ENCODE assay signal across 8 cellular contexts in genomic region chr3:190883973-190884832, GRCh38. TPM values are rescaled to one million over a fixed set of nuclear protein-coding genes. Genes with fewer than 3 reads are reported as not detected.
DNase-seq lines count a peak whose midpoint lies in the region; ATAC-seq and TF ChIP-seq lines count a peak whose summit lies in the region.

No MANE protein-coding gene starts in this region.

- no peaks in the 10 kb centered on the region for H3K36me3 ChIP-seq in testis (ENCODE audit: low read depth, missing control alignments)

- H3K4me1 Mint-ChIP-seq in activated CD4-positive, alpha-beta T cell treated with anti-CD3 and anti-CD28 coated beads for 36 hours: no peaks in the 10 kb centered on the region
- H3K4me1 Mint-ChIP-seq in MCF 10A (ENCODE audit: insufficient read depth, unreplicated experiment): peaks cover 18% of the 10 kb centered on the region

- no peak for TF ChIP-seq POLR2A in testis (IDR thresholded peaks at IDR 0.05)

- no peak for ATAC-seq in activated CD4-positive, alpha-beta T cell treated with anti-CD3 and anti-CD28 coated beads for 36 hours
- peak; percentile 79 for ATAC-seq in GM21515 (IDR thresholded peaks at IDR 0.05; ENCODE audit: unreplicated experiment)

- TF ChIP-seq CTCF in MCF 10A (IDR thresholded peaks at IDR 0.05; ENCODE audit: unreplicated experiment) (peak; percentile 82), testis (IDR thresholded peaks at IDR 0.05) (peak in 2 of 3 experiments; percentile 39 to 80)

- no peak overlapping the region for H3K4me3 ChIP-seq in testis

- H3K4me1 ChIP-seq in testis: no peaks in the 10 kb centered on the region

- no peak overlapping the region for H3K27ac Mint-ChIP-seq in activated CD4-positive, alpha-beta T cell treated with anti-CD3 and anti-CD28 coated beads for 36 hours
- H3K27ac Mint-ChIP-seq in MCF 10A (ENCODE audit: low read depth, unreplicated experiment): no peak overlapping the region

- no peaks in the 10 kb centered on the region for H3K27me3 ChIP-seq in testis

- H3K9me3 Mint-ChIP-seq in activated CD4-positive, alpha-beta T cell treated with anti-CD3 and anti-CD28 coated beads for 36 hours (ENCODE audit: low read depth): no peaks in the 10 kb centered on the region
- H3K9me3 Mint-ChIP-seq in MCF 10A (ENCODE audit: unreplicated experiment): no peaks in the 10 kb centered on the region

- CTCF ChIA-PET in activated CD4-positive, alpha-beta T cell treated with anti-CD3 and anti-CD28 coated beads for 36 hours (lab: Charles Lee): interaction anchor here (0.8 to 2.9 kb wide), 11 partner anchors 8 to 1486 kb away, joined by 3 to 13 read pairs (median 4); no protein-coding TSS in a partner anchor
- CTCF ChIA-PET in MCF 10A (lab: Yijun Ruan, JAX): interaction anchor here (0.5 to 7.4 kb wide), 30 partner anchors 10 to 525 kb away, joined by 3 to 112 read pairs (median 3); partner anchors contain the start of gene GMNC

- no peak overlapping the region for H3K27ac ChIP-seq in testis

- peaks cover 13% of the 10 kb centered on the region for H3K27me3 Mint-ChIP-seq in activated CD4-positive, alpha-beta T cell treated with anti-CD3 and anti-CD28 coated beads for 36 hours
- no peaks in the 10 kb centered on the region for H3K27me3 Mint-ChIP-seq in MCF 10A (ENCODE audit: insufficient read depth, unreplicated experiment)

- H3K36me3 Mint-ChIP-seq in activated CD4-positive, alpha-beta T cell treated with anti-CD3 and anti-CD28 coated beads for 36 hours (ENCODE audit: low read depth): no peaks in the 10 kb centered on the region
- H3K36me3 Mint-ChIP-seq in MCF 10A (ENCODE audit: insufficient read depth, unreplicated experiment): no peaks in the 10 kb centered on the region

- H3K9me3 ChIP-seq in testis: no peaks in the 10 kb centered on the region

- 17 to 24% methylated on average over 7 of the region's 7 CpGs for WGBS in testis, 2 donors

- intact Hi-C loops in activated CD4-positive, alpha-beta T cell treated with anti-CD3 and anti-CD28 coated beads for 36 hours (cut with DNase I, micrococcal nuclease): loop anchor here (1.0 to 5.0 kb wide), 3 partner anchors 167 to 1558 kb away; no protein-coding TSS in a partner anchor
- intact Hi-C loops in MCF 10A (cut with micrococcal nuclease) (loop anchor here (1.0 to 10.0 kb wide), 4 partner anchors 72 to 501 kb away; no protein-coding TSS in a partner anchor), testis (cut with DNase I; ENCODE audit: low total_unique reads) (no loop called here)

- no peak overlapping the region for H3K4me3 Mint-ChIP-seq in activated CD4-positive, alpha-beta T cell treated with anti-CD3 and anti-CD28 coated beads for 36 hours
- no peak overlapping the region for H3K4me3 Mint-ChIP-seq in MCF 10A (ENCODE audit: unreplicated experiment)

- POLR2A ChIA-PET in activated CD4-positive, alpha-beta T cell treated with anti-CD3 and anti-CD28 coated beads for 36 hours (lab: Charles Lee): no interaction called here
- POLR2A ChIA-PET in MCF 10A (lab: Yijun Ruan, JAX): interaction anchor here (0.8 to 1.8 kb wide), 3 partner anchors 22 to 185 kb away, joined by 3 to 4 read pairs (median 3); partner anchors contain the start of gene GMNC

- no TSS peak for BruUV-seq in MCF 10A (replicated peaks; lab: Mats Ljungman, UMichigan)

- DNase-seq in activated CD4-positive, alpha-beta T cell treated with anti-CD3 and anti-CD28 coated beads for 36 hours: peak; percentile 56
- no peak for DNase-seq in activated CD4-positive, alpha-beta T cell treated with anti-CD3 and anti-CD28 coated beads, Interleukin-2, amount 50 U/mL, for 4 hours
- DNase-seq in HS-27A (ENCODE audit: low read depth): peak; percentile 15
- peak; percentile 68 for DNase-seq in NCI-H82 treated with DMSO at 0.1 percent for 48 hours (lab: John Stamatoyannopoulos, UW; ENCODE audit: unreplicated experiment)
- peak; percentile 80 for DNase-seq in MCF 10A (ENCODE audit: unreplicated experiment)
- peak; percentile 69 for DNase-seq in kidney tubule cell (ENCODE audit: low spot score)
- DNase-seq in testis: peak; percentile 63

RNA-seq across cellular contexts. Expression of gene GMNC, which starts 21.7 kb away (rescaled TPM):
- not detected for total RNA-seq in activated CD4-positive, alpha-beta T cell treated with anti-CD3 and anti-CD28 coated beads for 36 hours
- total RNA-seq in MCF 10A (2022): not detected in 2 replicates
- total RNA-seq in testis: 1 to 10 TPM; 2.2 to 2.3 TPM
- 8.2 TPM for polyA plus RNA-seq in testis (ENCODE audit: insufficient read depth, low read depth, low replicate concordance)

Comparison
In these comparisons a context has a peak if more than half of its experiments do, and no peak if none do; other contexts are left out.
1. DNase-seq: peak in activated CD4-positive, alpha-beta T cell treated with anti-CD3 and anti-CD28 coated beads for 36 hours (single experiment), HS-27A (single experiment), NCI-H82 treated with DMSO at 0.1 percent for 48 hours (single experiment), MCF 10A (single experiment), kidney tubule cell (single experiment) and testis (single experiment); none in activated CD4-positive, alpha-beta T cell treated with anti-CD3 and anti-CD28 coated beads, Interleukin-2, amount 50 U/mL, for 4 hours (0 of 2).